In the genomic region with DNA sequence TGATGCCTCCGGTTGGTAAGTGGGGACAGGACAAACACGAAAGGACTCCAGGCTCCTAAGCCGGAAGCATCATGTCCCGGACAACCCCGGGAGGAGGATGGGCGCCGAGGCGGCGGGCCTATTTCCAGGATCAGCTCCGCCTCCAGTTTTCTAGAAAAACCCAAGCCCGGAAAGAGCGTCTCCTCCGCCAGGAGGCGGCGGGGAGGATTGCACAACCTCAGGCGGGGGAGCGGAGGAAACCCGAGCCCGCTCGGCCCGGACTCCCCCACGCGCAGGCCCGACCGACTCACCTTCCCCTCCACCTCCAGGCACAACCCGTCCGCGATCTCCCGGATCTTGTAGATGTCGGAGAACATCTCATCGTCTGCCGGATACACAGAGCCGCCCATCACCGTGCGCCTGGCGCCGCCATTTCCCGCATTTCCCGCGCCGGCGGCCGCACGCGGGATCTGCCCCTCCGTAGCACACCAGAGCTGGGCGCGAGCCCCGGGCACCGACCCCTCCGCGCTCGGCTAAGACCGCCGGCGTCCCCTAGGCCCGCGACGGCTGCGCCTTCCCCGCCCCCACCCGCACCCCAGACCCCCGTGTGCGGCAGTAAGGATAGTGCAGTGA, we compare ENCODE assay signal across 1 cellular context.
TF ChIP-seq lines count a peak whose summit lies in the region.

No MANE protein-coding gene starts in this region.

TF ChIP-seq in H1, 55 proteins besides CTCF, POLR2A, EP300 and RAD21 (continued from another document):
- 0 out of 2 replicates have a peak, but pooled peaks have one; percentile 42 for TF ChIP-seq TBP (IDR thresholded peaks at IDR 0.05; ENCODE audit: low read depth, low read length)
- TF ChIP-seq SP1 (IDR thresholded peaks at IDR 0.05; ENCODE audit: low read depth, low read length): no peak
